In genomic region chr12:389138-390096, GRCh38 we compare ENCODE assay signal across 1 cellular context.
TF ChIP-seq lines count a peak whose summit lies in the region.

TSS of gene KDM5A (minus strand) at chr12:389320. CDS start at chr12:389091, 229 bp downstream.

TF ChIP-seq in HEK293, 187 proteins besides CTCF, POLR2A, EP300 and RAD21 (continued from another document and continues in another):
- no peak for TF ChIP-seq ZNF138 (tag by site-specific recombination; IDR thresholded peaks at IDR 0.05; ENCODE audit: borderline replicate concordance)
- peak; percentile 97 for TF ChIP-seq ZNF518A (tag by site-specific recombination; conservative IDR thresholded peaks at IDR 0.05; ENCODE audit: low read depth)
- TF ChIP-seq KLF9 (tag by site-specific recombination; IDR thresholded peaks at IDR 0.05; ENCODE audit: low read depth): peak; percentile 87
- TF ChIP-seq ZNF404 (tag by site-specific recombination; IDR thresholded peaks at IDR 0.05): no peak
- TF ChIP-seq ZFP37 (tag by site-specific recombination; IDR thresholded peaks at IDR 0.05): peak; percentile 91
- no peak for TF ChIP-seq ZNF133 (tag by site-specific recombination; IDR thresholded peaks at IDR 0.05)
- 0 out of 2 replicates have a peak, but pooled peaks have one; percentile 67 for TF ChIP-seq REPIN1 (tag by site-specific recombination; IDR thresholded peaks at IDR 0.05; ENCODE audit: low read depth)
- TF ChIP-seq ZSCAN16 (tag by site-specific recombination; IDR thresholded peaks at IDR 0.05): peak; percentile 57; the same call in 1 of the 2 replicates
- TF ChIP-seq SETDB1 (IDR thresholded peaks at IDR 0.05; ENCODE audit: insufficient read length, low read length): no peak
- TF ChIP-seq KLF16 (tag by site-specific recombination; IDR thresholded peaks at IDR 0.05): peak; percentile 96
- TF ChIP-seq ZNF558 (tag by site-specific recombination; IDR thresholded peaks at IDR 0.05): 0 out of 2 replicates have a peak, but pooled peaks have one; percentile 35
- no peak for TF ChIP-seq ZBTB1 (tag by site-specific recombination; IDR thresholded peaks at IDR 0.05)
- TF ChIP-seq ZNF488 (tag by site-specific recombination; IDR thresholded peaks at IDR 0.05): 0 out of 2 replicates have a peak, but pooled peaks have one; percentile 20
- TF ChIP-seq ZNF544 (tag by site-specific recombination; IDR thresholded peaks at IDR 0.05): no peak
- TF ChIP-seq ZFP69B (tag by site-specific recombination; IDR thresholded peaks at IDR 0.05): peak; percentile 90
- TF ChIP-seq AEBP2 (tag by site-specific recombination; IDR thresholded peaks at IDR 0.05; ENCODE audit: borderline replicate concordance): peak; percentile 35; the same call in 1 of the 2 replicates
- TF ChIP-seq ZNF202 (tag by site-specific recombination; IDR thresholded peaks at IDR 0.05; ENCODE audit: borderline replicate concordance): no peak
- TF ChIP-seq ZNF677 (tag by site-specific recombination; IDR thresholded peaks at IDR 0.05): no peak
- peak; percentile 100 for TF ChIP-seq KLF8 (tag by site-specific recombination; IDR thresholded peaks at IDR 0.05)
- TF ChIP-seq PBX3 (CRISPR knock-in tag; IDR thresholded peaks at IDR 0.05): no peak
- no peak for TF ChIP-seq ZNF248 (tag by site-specific recombination; IDR thresholded peaks at IDR 0.05)
- peak; percentile 96 for TF ChIP-seq KLF17 (tag by site-specific recombination; IDR thresholded peaks at IDR 0.05)
- no peak for TF ChIP-seq ZNF16 (tag by site-specific recombination; IDR thresholded peaks at IDR 0.05; ENCODE audit: low read depth)
- no peak for TF ChIP-seq ZNF521 (tag by site-specific recombination; IDR thresholded peaks at IDR 0.05)
- no peak for TF ChIP-seq ZNF596 (tag by site-specific recombination; IDR thresholded peaks at IDR 0.05)
- peak; percentile 73; the same call in 1 of the 2 replicates for TF ChIP-seq PRDM4 (tag by site-specific recombination; IDR thresholded peaks at IDR 0.05)
- no peak for TF ChIP-seq ZBTB6 (tag by site-specific recombination; IDR thresholded peaks at IDR 0.05)
- TF ChIP-seq ZNF76 (tag by site-specific recombination; IDR thresholded peaks at IDR 0.05; ENCODE audit: borderline replicate concordance, low read depth): peak; percentile 85
- TF ChIP-seq ZNF121 (tag by site-specific recombination; IDR thresholded peaks at IDR 0.05): 0 out of 2 replicates have a peak, but pooled peaks have one; percentile 72
- peak; percentile 69; the same call in 1 of the 2 replicates for TF ChIP-seq ZNF10 (tag by site-specific recombination; IDR thresholded peaks at IDR 0.05)
- peak; percentile 71 for TF ChIP-seq ZBTB20 (tag by site-specific recombination; IDR thresholded peaks at IDR 0.05)
- no peak for TF ChIP-seq RBAK (tag by site-specific recombination; IDR thresholded peaks at IDR 0.05)
- no peak for TF ChIP-seq ZNF670 (tag by site-specific recombination; IDR thresholded peaks at IDR 0.05; ENCODE audit: low read depth)
- peak; percentile 40; the same call in 1 of the 2 replicates for TF ChIP-seq ZNF513 (tag by site-specific recombination; IDR thresholded peaks at IDR 0.05)
- peak; percentile 90 for TF ChIP-seq GLIS2 (tag by site-specific recombination; IDR thresholded peaks at IDR 0.05)
- TF ChIP-seq ZSCAN4 (tag by site-specific recombination; IDR thresholded peaks at IDR 0.05): no peak
- TF ChIP-seq ZNF23 (tag by site-specific recombination; IDR thresholded peaks at IDR 0.05; ENCODE audit: borderline replicate concordance): no peak
- no peak for TF ChIP-seq MZF1 (tag by site-specific recombination; IDR thresholded peaks at IDR 0.05; ENCODE audit: borderline replicate concordance)
- peak; percentile 33; the same call in 1 of the 2 replicates for TF ChIP-seq KLF10 (tag by site-specific recombination; IDR thresholded peaks at IDR 0.05)
- TF ChIP-seq ZNF560 (tag by site-specific recombination; IDR thresholded peaks at IDR 0.05; ENCODE audit: borderline replicate concordance): no peak
- TF ChIP-seq SCRT1 (tag by site-specific recombination; IDR thresholded peaks at IDR 0.05; ENCODE audit: borderline replicate concordance): no peak
- no peak for TF ChIP-seq ZNF571 (tag by site-specific recombination; IDR thresholded peaks at IDR 0.05)
- no peak for TF ChIP-seq ZNF266 (tag by site-specific recombination; IDR thresholded peaks at IDR 0.05; ENCODE audit: low read depth)
- TF ChIP-seq ZNF146 (tag by site-specific recombination; IDR thresholded peaks at IDR 0.05): peak; percentile 89
- peak; percentile 100 for TF ChIP-seq ZNF777 (tag by site-specific recombination; IDR thresholded peaks at IDR 0.05; ENCODE audit: borderline replicate concordance)
- no peak for TF ChIP-seq ZNF561 (tag by site-specific recombination; IDR thresholded peaks at IDR 0.05; ENCODE audit: borderline replicate concordance)
- no peak for TF ChIP-seq MYNN (tag by site-specific recombination; IDR thresholded peaks at IDR 0.05; ENCODE audit: borderline replicate concordance)
- peak; percentile 36; the same call in 1 of the 2 replicates for TF ChIP-seq ZNF626 (tag by site-specific recombination; IDR thresholded peaks at IDR 0.05)
- TF ChIP-seq ZNF132 (tag by site-specific recombination; IDR thresholded peaks at IDR 0.05; ENCODE audit: borderline replicate concordance): no peak
- no peak for TF ChIP-seq TRIM28 (IDR thresholded peaks at IDR 0.05; ENCODE audit: borderline replicate concordance, low read length)
- TF ChIP-seq ZNF473 (tag by site-specific recombination; IDR thresholded peaks at IDR 0.05): no peak
- peak; percentile 99 for TF ChIP-seq ZNF600 (tag by site-specific recombination; IDR thresholded peaks at IDR 0.05)
- peak; percentile 97 for TF ChIP-seq ZEB2 (tag by site-specific recombination; IDR thresholded peaks at IDR 0.05)
- TF ChIP-seq GLIS1 (tag by site-specific recombination; IDR thresholded peaks at IDR 0.05): peak; percentile 51
- 0 out of 2 replicates have a peak, but pooled peaks have one; percentile 59 for TF ChIP-seq ZNF184 (tag by site-specific recombination; IDR thresholded peaks at IDR 0.05)
